In genomic region chr19:17340302-17340870, GRCh38 we compare ENCODE assay signal across 18 cellular contexts. TPM values are rescaled to one million over a fixed set of nuclear protein-coding genes. Genes with fewer than 3 reads are reported as not detected.
DNase-seq lines count a peak whose midpoint lies in the region; ATAC-seq and TF ChIP-seq lines count a peak whose summit lies in the region.
"Had no signal": no experiment of that assay in that cellular context is flagged by ENCODE, and none has a peak within 500 bp of the region (broad histone marks: within the 10 kb centered on the region; RNA-seq: fewer than 3 reads in every experiment).

No MANE protein-coding gene starts in this region.

- H3K9ac ChIP-seq in iPS-20b (ENCODE audit: low read depth, low read length) (no peak overlapping the region), smooth muscle cell (ENCODE audit: low read depth) (no peak overlapping the region)

- no peaks in the 10 kb centered on the region for H3K27me3 Mint-ChIP-seq in T-helper 17 cell
- H3K27me3 Mint-ChIP-seq: activated CD4-positive, alpha-beta memory T cell treated with anti-CD3 and anti-CD28 coated beads, Interleukin-2, amount 10 ng/mL, durations not matched to agents 7 days and 5 days; naive thymus-derived CD4-positive, alpha-beta T cell had no signal

- peak overlapping the region; percentile 39 for H3K4me3 Mint-ChIP-seq in T-helper 17 cell
- H3K4me3 Mint-ChIP-seq: activated CD4-positive, alpha-beta memory T cell treated with anti-CD3 and anti-CD28 coated beads, Interleukin-2, amount 10 ng/mL, durations not matched to agents 7 days and 5 days had no signal

- BruUV-seq in A673 (replicated peaks; lab: Mats Ljungman, UMichigan), result no TSS peak

- WGBS in smooth muscle cell (ENCODE audit: low lambda C conversion rate), result 81% methylated on average over 7 of the region's 21 CpGs

- TF ChIP-seq CTCF in A673 (conservative IDR thresholded peaks at IDR 0.05; ENCODE audit: low read depth, low read length), result no peak
- TF ChIP-seq CTCF in GM12865 (IDR thresholded peaks at IDR 0.05; ENCODE audit: insufficient read depth, low read depth, low read length, missing control alignments), result no peak
- TF ChIP-seq CTCF in smooth muscle cell (IDR thresholded peaks at IDR 0.05; ENCODE audit: borderline replicate concordance, insufficient read depth, poor library complexity, severe bottlenecking), result no peak

- H3K4me1 Mint-ChIP-seq in T-helper 17 cell, result peaks cover 11% of the 10 kb centered on the region

- intact Hi-C loops in A673 (cut with micrococcal nuclease; ENCODE audit: unreplicated experiment), result no loop called here

- no peak overlapping the region for H2AFZ ChIP-seq in smooth muscle cell (ENCODE audit: low read depth)

- in situ Hi-C loops in KBM-7 (cut with MboI; ENCODE audit: low pct_unique_long_range_greater_than_20kb, low sequenced_read_pairs), result no loop called here

- H3K36me3 ChIP-seq in A673 (ENCODE audit: insufficient read depth, low read length, poor library complexity, severe bottlenecking), result peaks cover 11% of the 10 kb centered on the region
- peaks cover 16% of the 10 kb centered on the region; the same call in 1 of the 2 replicates for H3K36me3 ChIP-seq in iPS-20b (ENCODE audit: insufficient read depth, low read depth, low read length)
- no peaks in the 10 kb centered on the region for H3K36me3 ChIP-seq in smooth muscle cell (ENCODE audit: low read depth)

- peaks cover 13% of the 10 kb centered on the region for H3K4me1 ChIP-seq in A673 (ENCODE audit: insufficient read depth, low read length, poor library complexity, severe bottlenecking)
- H3K4me1 ChIP-seq in iPS-20b (ENCODE audit: insufficient read depth, low read length), result peaks cover 3% of the 10 kb centered on the region; the same call in 1 of the 2 replicates
- peaks cover 6% of the 10 kb centered on the region for H3K4me1 ChIP-seq in smooth muscle cell (ENCODE audit: low read depth)

- H3K4me2 ChIP-seq in smooth muscle cell, result no peak overlapping the region

- peak; percentile 43 for DNase-seq in A673 (ENCODE audit: low spot score)
- peak; percentile 59 for DNase-seq in GM12865 (ENCODE audit: low read depth)
- no peak for DNase-seq in T-helper 17 cell
- no peak for DNase-seq in activated gamma-delta T cell treated with Interleukin-2 at 50 U/mL for 16 hours
- no peak for DNase-seq in KBM-7
- no peak for DNase-seq in smooth muscle cell (lab: John Stamatoyannopoulos, UW; ENCODE audit: unreplicated experiment)
- no peak for DNase-seq in NK-92 treated with Interleukin-12 subunit alpha and Interleukin-12 subunit beta, amount 100 ng/mL, for 24 hours (lab: John Stamatoyannopoulos, UW)
- DNase-seq: activated CD4-positive, alpha-beta memory T cell treated with anti-CD3 and anti-CD28 coated beads, Interleukin-2, amount 10 ng/mL, durations not matched to agents 7 days and 5 days; DMS79; naive thymus-derived CD4-positive, alpha-beta T cell; NCI-H1105 treated with DMSO at 0.1 percent for 48 hours; stimulated activated CD4-positive, alpha-beta T cell treated with anti-CD3 and anti-CD28 coated beads, Interleukin-2, amount 100 ng/mL, for 24 hours; T-helper 9 cell had no signal

- H3K27ac ChIP-seq in A673 (ENCODE audit: low read depth, low read length, poor library complexity, severe bottlenecking) (no peak overlapping the region), iPS-20b (ENCODE audit: low read length) (no peak overlapping the region), smooth muscle cell (ENCODE audit: low read depth) (no peak overlapping the region)
- H3K27ac ChIP-seq: upper lobe of left lung had no signal

- POLR2A ChIA-PET in A673 (lab: Charles Lee; ENCODE audit: low non-redundant PET), result no interaction called here

- H3K4me3 ChIP-seq in A673 (ENCODE audit: low read depth, low read length, poor library complexity, severe bottlenecking) (no peak overlapping the region), GM12865 (ENCODE audit: low read depth, low read length) (no peak overlapping the region), iPS-20b (ENCODE audit: low read length) (peak overlapping the region; percentile 50; the same call in 1 of the 2 replicates), smooth muscle cell (no peak overlapping the region)
- H3K4me3 ChIP-seq: GM12878, upper lobe of left lung had no signal

- ATAC-seq in T-helper 17 cell, result no peak
- ATAC-seq: GM12878; naive thymus-derived CD4-positive, alpha-beta T cell had no signal

- no peaks in the 10 kb centered on the region for H3K79me2 ChIP-seq in smooth muscle cell (ENCODE audit: low read depth)

- H3K27me3 ChIP-seq in A673 (replicated peaks; ENCODE audit: insufficient read depth, low read depth, low read length, poor library complexity) (no peaks in the 10 kb centered on the region), iPS-20b (ENCODE audit: insufficient read depth, low read length) (no peaks in the 10 kb centered on the region), smooth muscle cell (ENCODE audit: low read depth) (no peaks in the 10 kb centered on the region)
- H3K27me3 ChIP-seq: upper lobe of left lung had no signal

- H3K27ac Mint-ChIP-seq in T-helper 17 cell, result no peak overlapping the region
- H3K27ac Mint-ChIP-seq: activated CD4-positive, alpha-beta memory T cell treated with anti-CD3 and anti-CD28 coated beads, Interleukin-2, amount 10 ng/mL, durations not matched to agents 7 days and 5 days; naive thymus-derived CD4-positive, alpha-beta T cell had no signal

- H3K9me3 ChIP-seq in A673 (ENCODE audit: low read depth, low read length, poor library complexity, severe bottlenecking) (no peaks in the 10 kb centered on the region), T-helper 17 cell (ENCODE audit: control insufficient read depth, low read length, poor library complexity, severe bottlenecking) (no peaks in the 10 kb centered on the region), iPS-20b (ENCODE audit: insufficient read depth, low read depth, low read length) (no peaks in the 10 kb centered on the region), smooth muscle cell (replicated peaks; ENCODE audit: low read depth) (no peaks in the 10 kb centered on the region)
- H3K9me3 ChIP-seq: upper lobe of left lung had no signal

- no peaks in the 10 kb centered on the region for H4K20me1 ChIP-seq in smooth muscle cell (ENCODE audit: low read depth)

- no peaks in the 10 kb centered on the region for H3F3A ChIP-seq in smooth muscle cell (ENCODE audit: low read depth)

- no peaks in the 10 kb centered on the region for H3K36me3 Mint-ChIP-seq in T-helper 17 cell (ENCODE audit: low read depth)

- CTCF ChIA-PET in A673 (lab: Charles Lee), result no interaction called here

RNA-seq across cellular contexts. Expression of gene GTPBP3, which starts 3.0 kb away (rescaled TPM):
- total RNA-seq in A673 (2021), result 51.5 and 53.2 TPM in 2 replicates
- 10 to 100 TPM; 27.5 to 33.3 TPM for total RNA-seq in T-helper 17 cell
- total RNA-seq in smooth muscle cell, result 11.7 and 16.5 TPM in 2 replicates
- 19.6 and 23.3 TPM in 2 replicates for polyA plus RNA-seq in smooth muscle cell

RNA-seq across cellular contexts. Expression of gene ANO8, which starts 5.7 kb away (rescaled TPM):
- total RNA-seq in A673 (2021) (18.6 and 22.1 TPM in 2 replicates), T-helper 17 cell (10 to 100 TPM; 15.9 to 17.7 TPM), smooth muscle cell (6.4 and 8.0 TPM in 2 replicates)
- polyA plus RNA-seq in smooth muscle cell, result 1.3 and 2.4 TPM in 2 replicates

RNA-seq across cellular contexts. Expression of gene DDA1, which starts 31.0 kb away (rescaled TPM):
- total RNA-seq in A673 (2021) (67.2 and 68.5 TPM in 2 replicates), T-helper 17 cell (10 to 100 TPM; 40.3 to 50.3 TPM), smooth muscle cell (26.5 and 26.9 TPM in 2 replicates)
- polyA plus RNA-seq in smooth muscle cell, result 51.8 and 72.4 TPM in 2 replicates

RNA-seq across cellular contexts. Expression of gene MRPL34, which starts 34.7 kb away (rescaled TPM):
- 91.8 and 93.1 TPM in 2 replicates for total RNA-seq in A673 (2021)
- 10 to 100 TPM; 47.0 to 47.1 TPM for total RNA-seq in T-helper 17 cell
- total RNA-seq in smooth muscle cell, result 32.0 and 67.2 TPM in 2 replicates
- 78.6 and 84.2 TPM in 2 replicates for polyA plus RNA-seq in smooth muscle cell

RNA-seq across cellular contexts. Expression of gene PLVAP, which starts 36.8 kb away (rescaled TPM):
- total RNA-seq in A673 (2021) (0.24 TPM in 1 of 2 replicates, not detected in the other), T-helper 17 cell (not detected), smooth muscle cell (0.31 TPM in 1 of 2 replicates, not detected in the other)
- not detected in 2 replicates for polyA plus RNA-seq in smooth muscle cell
- total RNA-seq: activated CD4-positive, alpha-beta memory T cell treated with anti-CD3 and anti-CD28 coated beads, Interleukin-2, amount 10 ng/mL, durations not matched to agents 7 days and 5 days; bronchial epithelial cell; NCI-H460 had no signal
- polyA plus RNA-seq: naive thymus-derived CD4-positive, alpha-beta T cell had no signal

Comparison
In these comparisons a context has a peak if more than half of its experiments do, and no peak if none do; other contexts are left out.
1. DNase-seq: peak in A673 (single experiment) and GM12865 (single experiment); none in T-helper 17 cell (0 of 3), activated gamma-delta T cell treated with Interleukin-2 at 50 U/mL for 16 hours (single experiment), KBM-7 (single experiment), smooth muscle cell (single experiment) and NK-92 treated with Interleukin-12 subunit alpha and Interleukin-12 subunit beta, amount 100 ng/mL, for 24 hours (single experiment).